Comparison of ENCODE assay signal across 9 cellular contexts in genomic region chr2:47016172-47016913, GRCh38.
DNase-seq lines count a peak whose midpoint lies in the region; ATAC-seq and TF ChIP-seq lines count a peak whose summit lies in the region.
"Had no signal": no experiment of that assay in that cellular context is flagged by ENCODE, and none has a peak within 500 bp of the region (broad histone marks: within the 10 kb centered on the region; RNA-seq: fewer than 3 reads in every experiment).

No MANE protein-coding gene starts in this region.

- TF ChIP-seq CTCF in fibroblast of lung (conservative IDR thresholded peaks at IDR 0.05 in 1 of 2, IDR thresholded peaks at IDR 0.05 in 1 of 2; ENCODE audit: low read depth in 1 of 2, low read length in 2 of 2) (peak in 1 of 2 donors; percentile 32), progenitor cell of endocrine pancreas (IDR thresholded peaks at IDR 0.05; ENCODE audit: unreplicated experiment) (no peak)

- H3K4me1 ChIP-seq in fibroblast of lung (ENCODE audit: control insufficient read depth, extremely low read depth, insufficient read depth, low read length): peaks cover 20% of the 10 kb centered on the region

- intact Hi-C loops in activated CD4-positive, alpha-beta memory T cell treated with anti-CD3 and anti-CD28 coated beads for 36 hours (cut with micrococcal nuclease): no loop called here

- H3K27ac Mint-ChIP-seq in progenitor cell of endocrine pancreas: peak overlapping the region; percentile 59
- H3K27ac Mint-ChIP-seq in activated CD4-positive, alpha-beta memory T cell treated with anti-CD3 and anti-CD28 coated beads for 36 hours: no peak overlapping the region
- H3K27ac Mint-ChIP-seq: T-helper 1 cell treated with Interleukin-12 subunit alpha and Interleukin-12 subunit beta and Interleukin-4 antibody, amounts not matched to agents 30 μg/mL and 1 μg/mL, for 36 hours had no signal

- H3K36me3 Mint-ChIP-seq in progenitor cell of endocrine pancreas (ENCODE audit: insufficient read depth): peaks cover 7% of the 10 kb centered on the region
- H3K36me3 Mint-ChIP-seq in activated CD4-positive, alpha-beta memory T cell treated with anti-CD3 and anti-CD28 coated beads for 36 hours: peaks cover 26% of the 10 kb centered on the region

- H3K9me3 Mint-ChIP-seq in progenitor cell of endocrine pancreas (ENCODE audit: low read depth): no peaks in the 10 kb centered on the region
- H3K9me3 Mint-ChIP-seq in activated CD4-positive, alpha-beta memory T cell treated with anti-CD3 and anti-CD28 coated beads for 36 hours: no peaks in the 10 kb centered on the region
- H3K9me3 Mint-ChIP-seq: T-helper 1 cell treated with Interleukin-12 subunit alpha and Interleukin-12 subunit beta and Interleukin-4 antibody, amounts not matched to agents 30 μg/mL and 1 μg/mL, for 36 hours had no signal

- H3K27me3 Mint-ChIP-seq in progenitor cell of endocrine pancreas: no peaks in the 10 kb centered on the region
- no peaks in the 10 kb centered on the region for H3K27me3 Mint-ChIP-seq in activated CD4-positive, alpha-beta memory T cell treated with anti-CD3 and anti-CD28 coated beads for 36 hours

- CTCF ChIA-PET in activated CD4-positive, alpha-beta memory T cell treated with anti-CD3 and anti-CD28 coated beads for 36 hours (lab: Charles Lee): interaction anchor here (0.6 kb wide), 1 partner anchor 100 kb away, joined by 3 read pairs; no protein-coding TSS in a partner anchor

- H3K9me3 ChIP-seq in fibroblast of lung (ENCODE audit: control insufficient read depth, insufficient read depth, low read depth, low read length): no peaks in the 10 kb centered on the region

- ATAC-seq in SK-N-SH treated with all-trans-retinoic acid at 6 μM for 48 hours (peak; percentile 95), GM21360 (IDR thresholded peaks at IDR 0.05; ENCODE audit: unreplicated experiment) (no peak), HG02759 (IDR thresholded peaks at IDR 0.05; ENCODE audit: unreplicated experiment) (no peak)

- peak overlapping the region; percentile 58 for H3K27ac ChIP-seq in fibroblast of lung (ENCODE audit: insufficient read depth, low read length)

- no peak overlapping the region for H3K4me3 Mint-ChIP-seq in progenitor cell of endocrine pancreas (ENCODE audit: low read depth)
- H3K4me3 Mint-ChIP-seq in activated CD4-positive, alpha-beta memory T cell treated with anti-CD3 and anti-CD28 coated beads for 36 hours: no peak overlapping the region
- H3K4me3 Mint-ChIP-seq: T-helper 1 cell treated with Interleukin-12 subunit alpha and Interleukin-12 subunit beta and Interleukin-4 antibody, amounts not matched to agents 30 μg/mL and 1 μg/mL, for 36 hours had no signal

- peaks cover 3% of the 10 kb centered on the region for H3K4me1 Mint-ChIP-seq in progenitor cell of endocrine pancreas (ENCODE audit: low read depth)
- H3K4me1 Mint-ChIP-seq in activated CD4-positive, alpha-beta memory T cell treated with anti-CD3 and anti-CD28 coated beads for 36 hours (ENCODE audit: low read depth): no peaks in the 10 kb centered on the region

- H2AFZ ChIP-seq in fibroblast of lung (ENCODE audit: low read length): no peak overlapping the region

- H4K20me1 ChIP-seq in fibroblast of lung (ENCODE audit: control insufficient read depth, extremely low read depth, insufficient read depth, low read length): no peaks in the 10 kb centered on the region

- DNase-seq in SIG-M5 treated with dmso at 0.1 percent for 504 hours (lab: John Stamatoyannopoulos, UW; ENCODE audit: unreplicated experiment) (peak; percentile 60), SIG-M5 (lab: John Stamatoyannopoulos, UW) (no peak), fibroblast of lung (ENCODE audit: low read depth in 2 of 2) (peak; percentile 86 to 97), progenitor cell of endocrine pancreas (ENCODE audit: low spot score, unreplicated experiment) (no peak)
- no peak for DNase-seq in activated CD4-positive, alpha-beta memory T cell treated with anti-CD3 and anti-CD28 coated beads for 36 hours

- no peak overlapping the region for H3K9ac ChIP-seq in fibroblast of lung (ENCODE audit: insufficient read depth, low read length)

- H3K79me2 ChIP-seq in fibroblast of lung (ENCODE audit: control insufficient read depth, insufficient read depth, low read length): no peaks in the 10 kb centered on the region

- peaks cover 21% of the 10 kb centered on the region for H3K36me3 ChIP-seq in fibroblast of lung (ENCODE audit: control insufficient read depth, insufficient read depth, low read length)

- peak overlapping the region; percentile 32 for H3K4me2 ChIP-seq in fibroblast of lung (ENCODE audit: extremely low read depth, insufficient read depth, low read length)

- no peaks in the 10 kb centered on the region for H3K27me3 ChIP-seq in fibroblast of lung (ENCODE audit: control insufficient read depth, insufficient read depth, low read length)

- no peak overlapping the region for H3K4me3 ChIP-seq in fibroblast of lung (replicated peaks in 1 of 4; ENCODE audit: control extremely low read depth in 1 of 4, insufficient read depth in 1 of 4, low read depth in 3 of 4, low read length in 4 of 4)

- POLR2A ChIA-PET in activated CD4-positive, alpha-beta memory T cell treated with anti-CD3 and anti-CD28 coated beads for 36 hours (lab: Charles Lee): no interaction called here

TF ChIP-seq in SK-N-SH treated with all-trans-retinoic acid at 6 μM for 48 hours, 23 proteins besides CTCF, POLR2A, EP300 and RAD21:
- TF ChIP-seq TCF4 (CRISPR knock-in tag; IDR thresholded peaks at IDR 0.05; ENCODE audit: borderline replicate concordance): no peak
- TF ChIP-seq, protein P1, sequence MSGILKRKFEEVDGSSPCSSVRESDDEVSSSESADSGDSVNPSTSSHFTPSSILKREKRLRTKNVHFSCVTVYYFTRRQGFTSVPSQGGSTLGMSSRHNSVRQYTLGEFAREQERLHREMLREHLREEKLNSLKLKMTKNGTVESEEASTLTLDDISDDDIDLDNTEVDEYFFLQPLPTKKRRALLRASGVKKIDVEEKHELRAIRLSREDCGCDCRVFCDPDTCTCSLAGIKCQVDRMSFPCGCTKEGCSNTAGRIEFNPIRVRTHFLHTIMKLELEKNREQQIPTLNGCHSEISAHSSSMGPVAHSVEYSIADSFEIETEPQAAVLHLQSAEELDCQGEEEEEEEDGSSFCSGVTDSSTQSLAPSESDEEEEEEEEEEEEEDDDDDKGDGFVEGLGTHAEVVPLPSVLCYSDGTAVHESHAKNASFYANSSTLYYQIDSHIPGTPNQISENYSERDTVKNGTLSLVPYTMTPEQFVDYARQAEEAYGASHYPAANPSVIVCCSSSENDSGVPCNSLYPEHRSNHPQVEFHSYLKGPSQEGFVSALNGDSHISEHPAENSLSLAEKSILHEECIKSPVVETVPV (CRISPR knock-in tag; IDR thresholded peaks at IDR 0.05): no peak
- no peak for TF ChIP-seq ESRRG (CRISPR knock-in tag; IDR thresholded peaks at IDR 0.05)
- TF ChIP-seq PATZ1 (CRISPR knock-in tag; IDR thresholded peaks at IDR 0.05; ENCODE audit: borderline replicate concordance): no peak
- TF ChIP-seq ZNF8 (CRISPR knock-in tag; IDR thresholded peaks at IDR 0.05): no peak
- no peak for TF ChIP-seq ZFP3 (CRISPR knock-in tag; IDR thresholded peaks at IDR 0.05)
- TF ChIP-seq ISL1 (CRISPR knock-in tag; IDR thresholded peaks at IDR 0.05): no peak
- no peak for TF ChIP-seq OSR1 (CRISPR knock-in tag; IDR thresholded peaks at IDR 0.05)
- no peak for TF ChIP-seq ZNF565 (CRISPR knock-in tag; conservative IDR thresholded peaks at IDR 0.05; ENCODE audit: low read depth)
- TF ChIP-seq, protein P2, sequence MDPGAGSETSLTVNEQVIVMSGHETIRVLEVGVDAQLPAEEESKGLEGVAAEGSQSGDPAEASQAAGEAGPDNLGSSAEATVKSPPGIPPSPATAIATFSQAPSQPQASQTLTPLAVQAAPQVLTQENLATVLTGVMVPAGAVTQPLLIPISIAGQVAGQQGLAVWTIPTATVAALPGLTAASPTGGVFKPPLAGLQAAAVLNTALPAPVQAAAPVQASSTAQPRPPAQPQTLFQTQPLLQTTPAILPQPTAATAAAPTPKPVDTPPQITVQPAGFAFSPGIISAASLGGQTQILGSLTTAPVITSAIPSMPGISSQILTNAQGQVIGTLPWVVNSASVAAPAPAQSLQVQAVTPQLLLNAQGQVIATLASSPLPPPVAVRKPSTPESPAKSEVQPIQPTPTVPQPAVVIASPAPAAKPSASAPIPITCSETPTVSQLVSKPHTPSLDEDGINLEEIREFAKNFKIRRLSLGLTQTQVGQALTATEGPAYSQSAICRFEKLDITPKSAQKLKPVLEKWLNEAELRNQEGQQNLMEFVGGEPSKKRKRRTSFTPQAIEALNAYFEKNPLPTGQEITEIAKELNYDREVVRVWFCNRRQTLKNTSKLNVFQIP (CRISPR knock-in tag; IDR thresholded peaks at IDR 0.05; ENCODE audit: borderline replicate concordance, low read depth): no peak
- TF ChIP-seq ZC3H10 (CRISPR knock-in tag; IDR thresholded peaks at IDR 0.05): no peak
- no peak for TF ChIP-seq ARNTL (CRISPR knock-in tag; IDR thresholded peaks at IDR 0.05; ENCODE audit: borderline replicate concordance, low read depth)
- TF ChIP-seq SNAI2 (CRISPR knock-in tag; IDR thresholded peaks at IDR 0.05): no peak
- no peak for TF ChIP-seq BACH2 (CRISPR knock-in tag; IDR thresholded peaks at IDR 0.05; ENCODE audit: borderline replicate concordance)

Comparison
In these comparisons a context has a peak if more than half of its experiments do, and no peak if none do; other contexts are left out.
1. DNase-seq: peak in SIG-M5 treated with dmso at 0.1 percent for 504 hours (single experiment) and fibroblast of lung (2 of 2); none in SIG-M5 (single experiment), progenitor cell of endocrine pancreas (single experiment) and activated CD4-positive, alpha-beta memory T cell treated with anti-CD3 and anti-CD28 coated beads for 36 hours (single experiment).